8 cellular contexts compared by ENCODE assay signal in the genomic region with DNA sequence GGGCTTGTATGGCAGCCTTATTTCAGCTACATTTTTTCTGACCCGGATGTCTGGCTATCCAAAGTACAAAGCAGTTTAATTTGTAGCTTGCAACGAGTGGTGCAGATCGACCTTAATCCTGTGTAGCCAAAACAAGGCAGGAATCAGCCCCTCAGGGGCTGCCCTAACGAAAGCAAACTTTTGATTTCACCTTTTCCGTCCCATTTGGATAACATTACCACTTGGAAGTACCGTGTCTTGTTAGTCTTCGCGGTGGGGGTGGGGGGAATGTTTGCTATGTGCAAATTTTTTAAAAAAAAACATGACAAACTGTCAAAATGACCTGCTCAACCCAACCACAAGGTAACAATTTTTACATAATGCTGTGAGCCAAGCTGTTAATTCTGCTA. TPM values are rescaled to one million over a fixed set of nuclear protein-coding genes. Genes with fewer than 3 reads are reported as not detected.
DNase-seq lines count a peak whose midpoint lies in the region; ATAC-seq and TF ChIP-seq lines count a peak whose summit lies in the region.

No MANE protein-coding gene starts in this region.

- H3K27ac ChIP-seq in DOHH2 (ENCODE audit: low read depth, low read length) (peak overlapping the region; percentile 91), Peyer's patch (peak overlapping the region; percentile 97 to 99 (median 98)), esophagus (ENCODE audit: low read depth in 2 of 2, low read length in 1 of 2) (peak overlapping the region; percentile 99)

- DNase-seq in Peyer's patch = no peak
- DNase-seq in progenitor cell of endocrine pancreas (ENCODE audit: low spot score, unreplicated experiment) = no peak
- DNase-seq in pons (ENCODE audit: low spot score) = no peak
- DNase-seq in D341Med (ENCODE audit: low spot score) = no peak

- H3K36me3 ChIP-seq in DOHH2 (ENCODE audit: control insufficient read depth, low read length) (peaks cover 72% of the 10 kb centered on the region), Peyer's patch (no peaks in the 10 kb centered on the region), esophagus (ENCODE audit: control insufficient read depth in 2 of 2, insufficient read depth in 2 of 2, low read length in 1 of 2) (no peaks in the 10 kb centered on the region)

- TF ChIP-seq CTCF in DOHH2 (IDR thresholded peaks at IDR 0.05; ENCODE audit: low read depth, low read length, poor library complexity, severe bottlenecking) (no peak), Peyer's patch (IDR thresholded peaks at IDR 0.05) (no peak), progenitor cell of endocrine pancreas (IDR thresholded peaks at IDR 0.05; ENCODE audit: unreplicated experiment) (no peak)

- H3K9me3 Mint-ChIP-seq in progenitor cell of endocrine pancreas (ENCODE audit: low read depth) = no peaks in the 10 kb centered on the region

- H3K4me3 Mint-ChIP-seq in progenitor cell of endocrine pancreas (ENCODE audit: low read depth) = peak overlapping the region; percentile 81

- H3K9me3 ChIP-seq in DOHH2 (ENCODE audit: control insufficient read depth, insufficient read depth, low read length) (peaks cover 3% of the 10 kb centered on the region; the same call in 1 of the 2 replicates), Peyer's patch (no peaks in the 10 kb centered on the region), esophagus (ENCODE audit: control insufficient read depth in 2 of 2, insufficient read depth in 1 of 2, low read depth in 1 of 2, low read length in 1 of 2) (no peaks in the 10 kb centered on the region)

- H3K4me2 ChIP-seq in DOHH2 (ENCODE audit: low read length) = peak overlapping the region; percentile 78

- H3K27me3 Mint-ChIP-seq in progenitor cell of endocrine pancreas = no peaks in the 10 kb centered on the region

- H4K20me1 ChIP-seq in DOHH2 (ENCODE audit: control insufficient read depth, insufficient read depth, low read depth, low read length) = peaks cover 14% of the 10 kb centered on the region; the same call in 1 of the 2 replicates

- peaks cover 59% of the 10 kb centered on the region for H3K4me1 ChIP-seq in DOHH2 (ENCODE audit: control insufficient read depth, low read length)
- H3K4me1 ChIP-seq in Peyer's patch = peaks cover 0 to 31% (median 11%) of the 10 kb centered on the region in 4 donors
- no peaks in the 10 kb centered on the region for H3K4me1 ChIP-seq in esophagus (ENCODE audit: control insufficient read depth in 2 of 2, insufficient read depth in 2 of 2, low read length in 1 of 2)

- H3K4me1 Mint-ChIP-seq in progenitor cell of endocrine pancreas (ENCODE audit: low read depth) = peaks cover 19% of the 10 kb centered on the region

- peaks cover 7% of the 10 kb centered on the region for H3K36me3 Mint-ChIP-seq in progenitor cell of endocrine pancreas (ENCODE audit: insufficient read depth)

- ATAC-seq in HG03095 (IDR thresholded peaks at IDR 0.05; ENCODE audit: unreplicated experiment) (no peak), HG03442 (IDR thresholded peaks at IDR 0.05; ENCODE audit: unreplicated experiment) (no peak)

- peaks cover 83% of the 10 kb centered on the region for H3K79me2 ChIP-seq in DOHH2 (ENCODE audit: control insufficient read depth, low read length)

- peak overlapping the region; percentile 96 for H3K4me3 ChIP-seq in DOHH2 (ENCODE audit: low read length)
- peak overlapping the region; percentile 93 to 99 (median 93) for H3K4me3 ChIP-seq in Peyer's patch
- H3K4me3 ChIP-seq in esophagus (ENCODE audit: low read depth in 1 of 2, low read length in 2 of 2) = peak overlapping the region; percentile 68 to 88

- no peak for TF ChIP-seq POLR2A in Peyer's patch (IDR thresholded peaks at IDR 0.05)

- H3K9me2 ChIP-seq in DOHH2 (replicated peaks; ENCODE audit: control insufficient read depth, low read length) = no peaks in the 10 kb centered on the region

- H3K27me3 ChIP-seq in DOHH2 (ENCODE audit: control insufficient read depth, low read length) = no peaks in the 10 kb centered on the region
- no peaks in the 10 kb centered on the region for H3K27me3 ChIP-seq in Peyer's patch
- no peaks in the 10 kb centered on the region for H3K27me3 ChIP-seq in esophagus (ENCODE audit: control insufficient read depth in 1 of 2, insufficient read depth in 2 of 2, low read length in 2 of 2)

- H3K27ac Mint-ChIP-seq in progenitor cell of endocrine pancreas = peak overlapping the region; percentile 95

- H3F3A ChIP-seq in DOHH2 (ENCODE audit: control insufficient read depth, insufficient read depth) = peaks cover 24% of the 10 kb centered on the region

- WGBS in esophagus, 2 donors = 9 to 11% methylated on average over 8 of the region's 8 CpGs

RNA-seq across cellular contexts. Expression of gene DNAJB14, which starts 0.8 kb away (rescaled TPM):
- 10 to 100 TPM; 19.8 to 36.5 (median 33.0) TPM for total RNA-seq in Peyer's patch
- polyA plus RNA-seq in esophagus = 1 to 10 TPM; 6.4 to 7.0 TPM
- total RNA-seq in progenitor cell of endocrine pancreas = 40.7 and 41.7 TPM in 2 replicates

RNA-seq across cellular contexts. Expression of gene H2AZ1, which starts 2.9 kb away (rescaled TPM):
- total RNA-seq in Peyer's patch (100 to 1,000 TPM in 1 of 4 donors, 10 to 100 TPM in 3; 33.7 to 128 (median 81.2) TPM), progenitor cell of endocrine pancreas (322 and 328 TPM in 2 replicates)
- 100 to 1,000 TPM in 1 of 2 donors, 10 to 100 TPM in 1; 83.5 to 345 TPM for polyA plus RNA-seq in esophagus

RNA-seq across cellular contexts. Expression of gene LAMTOR3, which starts 53.0 kb away (rescaled TPM):
- total RNA-seq in Peyer's patch (10 to 100 TPM; 13.2 to 28.6 (median 21.1) TPM), progenitor cell of endocrine pancreas (58.0 and 58.2 TPM in 2 replicates)
- polyA plus RNA-seq in esophagus = 10 to 100 TPM; 49.4 to 76.2 TPM
